Comparison of ENCODE assay signal across 8 cellular contexts in the genomic region with DNA sequence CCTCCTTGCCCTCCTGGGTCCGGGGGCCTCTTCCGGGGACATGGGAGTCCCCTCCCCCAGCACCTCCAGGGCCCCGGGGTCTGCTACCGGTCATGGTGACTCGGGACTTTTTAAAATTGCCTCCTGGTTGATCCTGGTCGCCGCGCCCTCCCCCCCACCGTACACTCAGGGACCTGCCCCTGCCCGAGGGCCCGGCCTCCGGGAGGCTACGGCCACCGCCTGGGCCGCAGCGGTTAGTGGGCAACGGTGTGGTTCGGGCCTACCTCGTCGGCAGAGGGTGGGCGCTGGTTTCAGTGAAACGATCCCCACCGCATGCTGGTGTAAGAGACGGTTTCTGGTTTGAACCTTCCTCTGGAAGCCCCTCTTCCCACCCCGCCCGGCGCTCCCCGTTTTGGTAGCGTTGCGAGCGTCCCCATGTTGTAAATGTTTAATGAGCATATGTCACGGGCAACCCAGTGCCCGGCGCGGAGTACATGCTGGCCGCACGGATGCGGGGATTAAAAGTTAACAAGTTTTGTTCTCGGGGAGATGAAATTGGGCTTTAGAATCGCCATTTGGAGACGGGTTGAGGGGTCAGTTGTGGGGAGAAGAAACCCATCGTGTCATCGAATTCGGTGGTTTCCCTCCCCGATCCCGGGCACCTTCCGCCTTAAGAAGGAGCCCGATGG. TPM values are rescaled to one million over a fixed set of nuclear protein-coding genes. Genes with fewer than 3 reads are reported as not detected.
DNase-seq lines count a peak whose midpoint lies in the region; ATAC-seq lines count a peak whose summit lies in the region.

No MANE protein-coding gene starts in this region.

- peak; percentile 35 to 47 for DNase-seq in SJCRH30
- peak; percentile 60 for DNase-seq in adipocyte (ENCODE audit: low read depth)
- DNase-seq in hypothalamus (lab: John Stamatoyannopoulos, UW) = peak in 26 of 51 donors; percentile 13 to 62 (median 31)
- DNase-seq in skeletal muscle cell (ENCODE audit: low read depth) = no peak
- no peak for DNase-seq in SW 1271 (lab: John Stamatoyannopoulos, UW)

- 0 out of 2 replicates have a peak, but pooled peaks cover 3% of the 10 kb centered on the region for H3K36me3 ChIP-seq in SJCRH30
- no peaks in the 10 kb centered on the region for H3K36me3 ChIP-seq in adipocyte (ENCODE audit: control insufficient read depth, insufficient read depth, low read length, severe bottlenecking)

- peak overlapping the region; percentile 99 for H3K9ac ChIP-seq in adipocyte (ENCODE audit: low read length)

- H3K9me3 ChIP-seq in SJCRH30 (replicated peaks) = no peaks in the 10 kb centered on the region
- H3K9me3 ChIP-seq in adipocyte (ENCODE audit: control insufficient read depth, low read length) = no peaks in the 10 kb centered on the region

- H3K27me3 ChIP-seq in SJCRH30 = no peaks in the 10 kb centered on the region
- no peaks in the 10 kb centered on the region for H3K27me3 ChIP-seq in adipocyte (replicated peaks; ENCODE audit: control insufficient read depth, insufficient read depth, low read length)

- H3K4me1 ChIP-seq in SJCRH30 = peaks cover 13% of the 10 kb centered on the region
- peaks cover 52% of the 10 kb centered on the region for H3K4me1 ChIP-seq in adipocyte (ENCODE audit: control insufficient read depth, insufficient read depth, low read length)

- H3K4me3 ChIP-seq in SJCRH30 = peak overlapping the region; percentile 92
- peak overlapping the region; percentile 96 for H3K4me3 ChIP-seq in adipocyte (ENCODE audit: low read length)
- peak overlapping the region; percentile 80 for H3K4me3 ChIP-seq in skeletal muscle cell (ENCODE audit: low read depth, low read length)

- H3K27ac ChIP-seq in SJCRH30 = peak overlapping the region; percentile 71

- ATAC-seq in GM19035 (IDR thresholded peaks at IDR 0.05; ENCODE audit: unreplicated experiment) (peak; percentile 5), HG02571 (IDR thresholded peaks at IDR 0.05; ENCODE audit: unreplicated experiment) (no peak), GM21360 (IDR thresholded peaks at IDR 0.05; ENCODE audit: unreplicated experiment) (no peak)

RNA-seq across cellular contexts. Expression of gene LARP1, which starts 1.2 kb away (rescaled TPM):
- total RNA-seq in SJCRH30 (2014; rRNA removed; shearing (Covaris generic)) = 99.9 and 100.0 TPM in 2 replicates

Comparison
In these comparisons a context has a peak if more than half of its experiments do, and no peak if none do; other contexts are left out.
1. DNase-seq: peak in SJCRH30 (2 of 2), adipocyte (single experiment) and hypothalamus (26 of 51); none in skeletal muscle cell (single experiment) and SW 1271 (0 of 2).
2. Peak in every context shown above with its lines, with median percentiles within 50 percentile points of each other: H3K4me3 ChIP-seq.